Comparison of ENCODE assay signal across 8 cellular contexts in the genomic region with DNA sequence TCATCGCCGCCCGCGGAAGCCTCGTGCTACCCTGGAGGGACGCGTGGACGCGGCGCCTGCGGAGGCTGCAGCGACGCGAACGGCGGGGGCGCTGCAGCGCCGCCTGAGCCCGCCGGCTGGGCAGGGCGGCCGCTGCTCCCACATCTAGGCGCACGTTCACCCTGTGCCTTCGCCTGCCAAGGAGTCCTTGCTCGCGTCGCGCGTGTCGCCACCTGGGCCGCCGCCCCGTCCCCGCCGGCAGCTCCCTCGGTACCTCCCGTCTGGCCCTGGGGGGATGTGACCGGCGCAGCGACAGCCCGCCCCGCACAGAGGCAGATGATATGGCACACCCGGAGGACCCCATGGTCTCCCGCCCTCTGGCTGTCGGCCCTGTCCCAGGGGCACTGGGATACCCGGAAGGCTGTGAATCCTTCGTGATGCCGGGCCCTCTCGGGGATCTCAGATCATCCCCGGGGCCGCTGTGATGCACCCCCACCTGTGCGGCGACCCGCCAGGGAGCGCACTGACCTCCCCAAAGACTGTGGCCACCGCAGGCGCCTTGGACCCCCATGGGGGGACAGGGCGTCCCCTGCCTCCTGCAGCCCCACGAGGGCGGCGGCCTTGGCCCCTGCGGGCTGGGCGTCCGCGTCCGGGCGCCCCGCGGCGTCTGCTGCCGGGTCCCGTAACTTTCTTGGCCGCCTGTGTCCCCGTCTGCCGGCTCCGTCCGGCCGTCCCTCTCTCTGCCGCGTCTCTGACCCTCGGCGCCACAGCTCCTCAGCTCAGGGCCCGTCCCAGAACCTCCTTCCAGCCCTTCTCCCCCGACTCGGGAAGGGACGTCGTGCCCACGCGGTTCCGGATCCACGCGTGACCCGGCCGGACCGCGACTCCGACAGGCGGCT. TPM values are rescaled to one million over a fixed set of nuclear protein-coding genes. Genes with fewer than 3 reads are reported as not detected.
DNase-seq lines count a peak whose midpoint lies in the region; ATAC-seq and TF ChIP-seq lines count a peak whose summit lies in the region.

No MANE protein-coding gene starts in this region.

- CTCF ChIA-PET in PC-3 (lab: Charles Lee): no interaction called here

- peaks cover 33% of the 10 kb centered on the region for H3K79me2 ChIP-seq in PC-3 (ENCODE audit: low read length)

- H2BK12ac ChIP-seq in neuronal stem cell (ENCODE audit: low read length): peak overlapping the region; percentile 54

- peak overlapping the region; percentile 96 for H2AK5ac ChIP-seq in neuronal stem cell (ENCODE audit: low read depth, low read length)

- peak overlapping the region; percentile 98 for H3K4me2 ChIP-seq in PC-3 (ENCODE audit: low read length)
- H3K4me2 ChIP-seq in neuronal stem cell (ENCODE audit: insufficient read depth, low read length, poor library complexity, severe bottlenecking): peak overlapping the region; percentile 94

- peak overlapping the region; percentile 100 for H3K18ac ChIP-seq in neuronal stem cell (ENCODE audit: low read length)

- H3K36me3 ChIP-seq in PC-3 (ENCODE audit: low read depth, low read length): no peaks in the 10 kb centered on the region
- H3K36me3 ChIP-seq in neuronal stem cell (replicated peaks in 1 of 2; ENCODE audit: control insufficient read depth in 2 of 2, insufficient read depth in 2 of 2, low read length in 2 of 2): no peaks in the 10 kb centered on the region
- H3K36me3 ChIP-seq in upper lobe of left lung: no peaks in the 10 kb centered on the region

- no peak for TF ChIP-seq EP300 in upper lobe of left lung (IDR thresholded peaks at IDR 0.05)

- H2AFZ ChIP-seq in PC-3 (ENCODE audit: low read length) (peak overlapping the region; percentile 67), neuronal stem cell (ENCODE audit: low read length) (peak overlapping the region; percentile 93)

- no peak overlapping the region for H2BK120ac ChIP-seq in neuronal stem cell (ENCODE audit: low read depth, low read length)

- H3K9me3 ChIP-seq in PC-3 (ENCODE audit: low read length) (no peaks in the 10 kb centered on the region), neuronal stem cell (replicated peaks in 1 of 2; ENCODE audit: control insufficient read depth in 2 of 2, insufficient read depth in 1 of 2, low read depth in 1 of 2, low read length in 2 of 2) (no peaks in the 10 kb centered on the region), upper lobe of left lung (no peaks in the 10 kb centered on the region)

- H3K14ac ChIP-seq in neuronal stem cell (ENCODE audit: low read length): peak overlapping the region; percentile 94

- no peaks in the 10 kb centered on the region for H3F3A ChIP-seq in PC-3 (ENCODE audit: low read length, unreplicated experiment)

- ATAC-seq in HG02588 (IDR thresholded peaks at IDR 0.05; ENCODE audit: unreplicated experiment) (peak; percentile 19), PC-3 (peak; percentile 50), foreskin keratinocyte (peak; percentile 49), upper lobe of left lung (ENCODE audit: low FRiP score in 2 of 2) (peak; percentile 39 to 77), HG03095 (IDR thresholded peaks at IDR 0.05; ENCODE audit: unreplicated experiment) (no peak)

- intact Hi-C loops in PC-3 (cut with micrococcal nuclease): no loop called here

- H3K4ac ChIP-seq in neuronal stem cell (ENCODE audit: low read length): peak overlapping the region; percentile 76

- no TSS peak for BruUV-seq in PC-3 (replicated peaks; lab: Mats Ljungman, UMichigan)

- POLR2A ChIA-PET in PC-3 (lab: Charles Lee; ENCODE audit: unreplicated experiment): interaction anchor here (0.6 kb wide), 2 partner anchors 37 to 319 kb away, joined by 8 to 11 read pairs; a partner anchor contains a TSS

- H3K27me3 ChIP-seq in PC-3 (ENCODE audit: low read length) (no peaks in the 10 kb centered on the region), foreskin keratinocyte (peaks cover 43% of the 10 kb centered on the region), neuronal stem cell (ENCODE audit: control insufficient read depth in 3 of 3, insufficient read depth in 3 of 3, low read depth in 1 of 3, low read length in 3 of 3) (peaks cover 0 to 24% (median 0%) of the 10 kb centered on the region in 3 experiments), upper lobe of left lung (peaks cover 4 to 39% (median 22%) of the 10 kb centered on the region in 4 donors)

- H4K8ac ChIP-seq in neuronal stem cell (ENCODE audit: low read depth, low read length): peak overlapping the region; percentile 82

- TF ChIP-seq CTCF in PC-3 (conservative IDR thresholded peaks at IDR 0.05; ENCODE audit: low read depth, low read length): no peak
- TF ChIP-seq CTCF in foreskin keratinocyte (conservative IDR thresholded peaks at IDR 0.05): peak; percentile 62
- TF ChIP-seq CTCF in upper lobe of left lung (IDR thresholded peaks at IDR 0.05): peak; percentile 22 to 66 (median 52)

- H2BK15ac ChIP-seq in neuronal stem cell (ENCODE audit: low read length): peak overlapping the region; percentile 88

- peak overlapping the region; percentile 99 for H3K23ac ChIP-seq in neuronal stem cell (ENCODE audit: low read depth, low read length, poor library complexity)

- no peaks in the 10 kb centered on the region for H4K20me1 ChIP-seq in PC-3 (ENCODE audit: low read length)

- H3K9ac ChIP-seq in PC-3 (ENCODE audit: low read length): peak overlapping the region; percentile 69
- H3K9ac ChIP-seq in neuronal stem cell (ENCODE audit: low read depth, low read length, poor library complexity): peak overlapping the region; percentile 99

- H3K4me1 ChIP-seq in PC-3 (ENCODE audit: insufficient read depth, low read length) (no peaks in the 10 kb centered on the region; the same call in 1 of the 2 replicates), foreskin keratinocyte (no peaks in the 10 kb centered on the region), neuronal stem cell (ENCODE audit: control insufficient read depth in 2 of 2, insufficient read depth in 1 of 2, low read depth in 1 of 2, low read length in 2 of 2) (peaks cover 25 to 30% of the 10 kb centered on the region in 2 donors), upper lobe of left lung (peaks cover 39 to 85% (median 53%) of the 10 kb centered on the region in 4 donors)

- H3K9me2 ChIP-seq in PC-3 (replicated peaks; ENCODE audit: low read length): no peaks in the 10 kb centered on the region

- H3K4me3 ChIP-seq in PC-3 (ENCODE audit: low read length) (peak overlapping the region; percentile 77), neuronal stem cell (ENCODE audit: low read length in 2 of 2) (peak overlapping the region; percentile 79 to 91), upper lobe of left lung (peak overlapping the region; percentile 54 to 98 (median 84))

- TF ChIP-seq POLR2A in upper lobe of left lung (IDR thresholded peaks at IDR 0.05): no peak

- H2BK5ac ChIP-seq in neuronal stem cell (ENCODE audit: low read length): peak overlapping the region; percentile 82

- DNase-seq in EL: peak; percentile 51
- peak; percentile 37 for DNase-seq in PC-3
- peak; percentile 47 for DNase-seq in activated T-helper 9 cell treated with anti-CD3 and anti-CD28 coated beads, Interleukin-2, amount 50 U/mL, for 16 hours (ENCODE audit: low read depth)
- peak in 1 of 2 donors; percentile 29 for DNase-seq in foreskin keratinocyte
- no peak for DNase-seq in neuronal stem cell (ENCODE audit: low spot score)
- peak in 1 of 2 donors; percentile 92 for DNase-seq in upper lobe of left lung

- no CpG with 5 or more reads among the region's 100 CpGs for WGBS in neuronal stem cell (ENCODE audit: extremely low coverage in 2 of 2, insufficient read length in 2 of 2, insufficient replicate concordance in 1 of 2), 2 donors
- 0 to 1% methylated on average over 4 to 71 of the region's 100 CpGs for WGBS in upper lobe of left lung, 2 donors

- no peak overlapping the region for H4K91ac ChIP-seq in neuronal stem cell (ENCODE audit: low read depth, low read length, poor library complexity)

- no peak overlapping the region for H3K27ac ChIP-seq in PC-3 (ENCODE audit: low read length)
- H3K27ac ChIP-seq in foreskin keratinocyte: no peak overlapping the region
- no peak overlapping the region for H3K27ac ChIP-seq in neuronal stem cell (replicated peaks; ENCODE audit: low read length)
- H3K27ac ChIP-seq in upper lobe of left lung: peak overlapping the region; percentile 89 to 93 (median 90)

- peaks cover 13% of the 10 kb centered on the region for H3K79me1 ChIP-seq in neuronal stem cell (ENCODE audit: low read depth, low read length)

RNA-seq across cellular contexts. Expression of a gene that starts 0.7 kb away (rescaled TPM):
- 11.3 and 15.2 TPM in 2 replicates for total RNA-seq in PC-3 (2014; rRNA removed)
- 7.7 and 7.8 TPM in 2 replicates for total RNA-seq in foreskin keratinocyte
- 2.5 and 2.9 TPM in 2 replicates for polyA plus RNA-seq in foreskin keratinocyte
- polyA plus RNA-seq in neuronal stem cell (2013, experiment 1 of 2): 7.1 TPM
- polyA plus RNA-seq in neuronal stem cell (2013, experiment 2 of 2): 7.2 TPM
- 10 to 100 TPM; 25.9 to 49.6 (median 37.2) TPM for total RNA-seq in upper lobe of left lung

RNA-seq across cellular contexts. Expression of a gene that starts 3.1 kb away (rescaled TPM):
- not detected in 2 replicates for total RNA-seq in PC-3 (2014; rRNA removed)
- 0.04 and 0.07 TPM in 2 replicates for total RNA-seq in foreskin keratinocyte
- not detected in 2 replicates for polyA plus RNA-seq in foreskin keratinocyte
- polyA plus RNA-seq in neuronal stem cell (2013, experiment 1 of 2): 0.96 TPM
- polyA plus RNA-seq in neuronal stem cell (2013, experiment 2 of 2): 1.1 TPM
- total RNA-seq in upper lobe of left lung: not detected

RNA-seq across cellular contexts. Expression of a gene that starts 14.3 kb away (rescaled TPM):
- total RNA-seq in PC-3 (2014; rRNA removed) (35.5 and 44.9 TPM in 2 replicates), foreskin keratinocyte (17.7 and 19.8 TPM in 2 replicates), upper lobe of left lung (1 to 10 TPM in 4 of 6 donors, under 1 TPM in 1, not detected in 1; 0.61 to 2.7 (median 1.7) TPM)
- 21.6 and 22.6 TPM in 2 replicates for polyA plus RNA-seq in foreskin keratinocyte
- polyA plus RNA-seq in neuronal stem cell (2013, experiment 1 of 2): 31.4 TPM
- 29.6 TPM for polyA plus RNA-seq in neuronal stem cell (2013, experiment 2 of 2)

RNA-seq across cellular contexts. Expression of a gene that starts 39.5 kb away (rescaled TPM):
- total RNA-seq in PC-3 (2014; rRNA removed) (67.4 and 80.2 TPM in 2 replicates), foreskin keratinocyte (69.8 and 73.3 TPM in 2 replicates), upper lobe of left lung (100 to 1,000 TPM in 4 of 6 donors, 10 to 100 TPM in 2; 84.9 to 332 (median 164) TPM)
- 213 and 228 TPM in 2 replicates for polyA plus RNA-seq in foreskin keratinocyte
- 244 TPM for polyA plus RNA-seq in neuronal stem cell (2013, experiment 1 of 2)
- polyA plus RNA-seq in neuronal stem cell (2013, experiment 2 of 2): 240 TPM

RNA-seq across cellular contexts. Expression of a gene that starts 45.0 kb away (rescaled TPM):
- total RNA-seq in PC-3 (2014; rRNA removed) (26.8 and 31.4 TPM in 2 replicates), foreskin keratinocyte (29.1 and 35.7 TPM in 2 replicates), upper lobe of left lung (1 to 10 TPM; 2.7 to 5.2 (median 3.9) TPM)
- polyA plus RNA-seq in foreskin keratinocyte: 11.5 and 15.6 TPM in 2 replicates
- polyA plus RNA-seq in neuronal stem cell (2013, experiment 1 of 2): 26.8 TPM
- 26.7 TPM for polyA plus RNA-seq in neuronal stem cell (2013, experiment 2 of 2)

Comparison
In these comparisons a context has a peak if more than half of its experiments do, and no peak if none do; other contexts are left out.
1. H3K27ac ChIP-seq: peak in upper lobe of left lung (4 of 4); none in PC-3 (single experiment), foreskin keratinocyte (single experiment) and neuronal stem cell (single experiment).
2. Peak in every context shown above with its lines, with median percentiles within 50 percentile points of each other: H3K4me3 ChIP-seq.